ENCODE assay signal across 22 cellular contexts in the genomic region with DNA sequence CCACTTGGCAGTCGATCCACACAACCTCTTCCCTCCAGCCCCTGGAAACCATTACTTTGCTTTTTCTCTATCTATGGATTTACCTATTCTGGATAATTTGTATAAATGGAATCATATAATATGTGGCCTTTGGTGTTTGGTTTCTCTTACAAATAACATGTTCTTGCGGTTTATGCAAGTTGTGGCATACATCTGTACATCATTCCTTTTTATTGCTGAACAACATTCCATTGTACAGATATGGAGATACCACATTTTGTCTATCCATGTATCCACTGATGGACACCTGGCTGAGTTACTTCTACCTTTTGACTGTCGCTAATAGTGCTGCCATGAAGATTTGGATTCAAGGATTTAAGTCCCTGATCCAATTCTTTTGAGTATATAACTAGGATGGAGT.
"Had no signal": no experiment of that assay in that cellular context is flagged by ENCODE, and none has a peak within 500 bp of the region (broad histone marks: within the 10 kb centered on the region; RNA-seq: fewer than 3 reads in every experiment).

No MANE protein-coding gene starts in this region.

- H3K36me3 ChIP-seq: esophagus squamous epithelium, prostate gland, right atrium auricular region, thoracic aorta, upper lobe of right lung, uterus had no signal

- H3K27ac Mint-ChIP-seq: naive thymus-derived CD4-positive, alpha-beta T cell; nephron progenitor cell; stimulated activated naive CD8-positive, alpha-beta T cell treated with anti-CD3 and anti-CD28 coated beads, Interleukin-15, Interleukin-2, amounts not matched to agents 100 ng/mL and 50 ng/mL, for 24 hours had no signal

- H3K27ac ChIP-seq: esophagus squamous epithelium, prostate gland, right atrium auricular region, thoracic aorta, tibial nerve, upper lobe of right lung, uterus had no signal

- H3K4me2 ChIP-seq: smooth muscle cell had no signal

- H3K27me3 ChIP-seq: esophagus squamous epithelium, right atrium auricular region, tibial nerve, upper lobe of right lung, uterus had no signal

- DNase-seq: effector CD8-positive, alpha-beta T cell; erythroblast; esophagus squamous epithelium; kidney; mesenchymal stem cell; midbrain; naive thymus-derived CD4-positive, alpha-beta T cell; nephron progenitor cell; nucleus accumbens; stimulated activated CD4-positive, alpha-beta T cell treated with anti-CD3 and anti-CD28 coated beads, Interleukin-12 subunit alpha, Interleukin-12 subunit beta, amount 100 ng/mL, for 4 hours; stimulated activated CD4-positive, alpha-beta T cell treated with anti-CD3 and anti-CD28 coated beads, Interleukin-1b, Interleukin-23, amount 100 ng/mL, for 48 hours; stimulated activated CD4-positive, alpha-beta T cell treated with anti-CD3 and anti-CD28 coated beads, Interleukin-4, amount 100 ng/mL, for 1 hour; stimulated activated CD8-positive, alpha-beta memory T cell treated with anti-CD3 and anti-CD28 coated beads, Interleukin-4, amount 100 ng/mL, for 48 hours; upper lobe of right lung; uterus had no signal

- H3K9me3 ChIP-seq: esophagus squamous epithelium, prostate gland, right atrium auricular region, thoracic aorta, tibial nerve, upper lobe of right lung, uterus had no signal

- H3K27me3 Mint-ChIP-seq: naive thymus-derived CD4-positive, alpha-beta T cell; stimulated activated naive CD8-positive, alpha-beta T cell treated with anti-CD3 and anti-CD28 coated beads, Interleukin-15, Interleukin-2, amounts not matched to agents 100 ng/mL and 50 ng/mL, for 24 hours had no signal

- H3K4me3 ChIP-seq: esophagus squamous epithelium, lung, prostate gland, right atrium auricular region, smooth muscle cell, thoracic aorta, tibial nerve, upper lobe of right lung, uterus had no signal

- H3K9me3 Mint-ChIP-seq: naive thymus-derived CD4-positive, alpha-beta T cell; nephron progenitor cell; stimulated activated naive CD8-positive, alpha-beta T cell treated with anti-CD3 and anti-CD28 coated beads, Interleukin-15, Interleukin-2, amounts not matched to agents 100 ng/mL and 50 ng/mL, for 24 hours had no signal

- H3K4me3 Mint-ChIP-seq: naive thymus-derived CD4-positive, alpha-beta T cell; nephron progenitor cell; stimulated activated naive CD8-positive, alpha-beta T cell treated with anti-CD3 and anti-CD28 coated beads, Interleukin-15, Interleukin-2, amounts not matched to agents 100 ng/mL and 50 ng/mL, for 24 hours had no signal

- H3K4me1 ChIP-seq: uterus had no signal
